In genomic region chr6:125794342-125795137, GRCh38 we compare ENCODE assay signal across 16 cellular contexts. TPM values are rescaled to one million over a fixed set of nuclear protein-coding genes. Genes with fewer than 3 reads are reported as not detected.
DNase-seq lines count a peak whose midpoint lies in the region; ATAC-seq and TF ChIP-seq lines count a peak whose summit lies in the region.
"Had no signal": no experiment of that assay in that cellular context is flagged by ENCODE, and none has a peak within 500 bp of the region (broad histone marks: within the 10 kb centered on the region; RNA-seq: fewer than 3 reads in every experiment).

No MANE protein-coding gene starts in this region.

- ATAC-seq in activated T-helper 17 cell treated with anti-CD3 and anti-CD28 coated beads, Interleukin-2, amount 50 U/mL, for 72 hours (replicated peaks) = no peak
- ATAC-seq in HG03039 (IDR thresholded peaks at IDR 0.05; ENCODE audit: unreplicated experiment) = no peak

- no peaks in the 10 kb centered on the region for H3K9me3 Mint-ChIP-seq in activated naive CD4-positive, alpha-beta T cell treated with anti-CD3 and anti-CD28 coated beads, Interleukin-2, amount 50 U/mL, for 24 hours
- no peaks in the 10 kb centered on the region for H3K9me3 Mint-ChIP-seq in activated naive CD4-positive, alpha-beta T cell treated with anti-CD3 and anti-CD28 coated beads for 36 hours
- no peaks in the 10 kb centered on the region for H3K9me3 Mint-ChIP-seq in activated T-helper 17 cell treated with anti-CD3 and anti-CD28 coated beads, Interleukin-2, amount 50 U/mL, for 72 hours
- H3K9me3 Mint-ChIP-seq: H9 had no signal

- peaks cover 12% of the 10 kb centered on the region for H3K36me3 Mint-ChIP-seq in activated naive CD4-positive, alpha-beta T cell treated with anti-CD3 and anti-CD28 coated beads, Interleukin-2, amount 50 U/mL, for 24 hours
- peaks cover 8% of the 10 kb centered on the region for H3K36me3 Mint-ChIP-seq in activated naive CD4-positive, alpha-beta T cell treated with anti-CD3 and anti-CD28 coated beads for 36 hours (ENCODE audit: low read depth)
- H3K36me3 Mint-ChIP-seq in activated T-helper 17 cell treated with anti-CD3 and anti-CD28 coated beads, Interleukin-2, amount 50 U/mL, for 72 hours (ENCODE audit: low read depth) = peaks cover 54% of the 10 kb centered on the region

- CTCF ChIA-PET in activated naive CD4-positive, alpha-beta T cell treated with anti-CD3 and anti-CD28 coated beads for 36 hours (lab: Charles Lee) = interaction anchor here (0.7 to 2.0 kb wide), 9 partner anchors 13 to 193 kb away, joined by 3 to 7 read pairs (median 3); partner anchors contain the start of gene HINT3

- intact Hi-C loops in activated naive CD4-positive, alpha-beta T cell treated with anti-CD3 and anti-CD28 coated beads for 36 hours (cut with micrococcal nuclease) = loop anchor here (1.0 to 5.0 kb wide), 3 partner anchors 13 to 1473 kb away; partner anchors contain the start of gene RNF146

- H3K27me3 ChIP-seq in tibial nerve = no peaks in the 10 kb centered on the region
- H3K27me3 ChIP-seq: upper lobe of left lung had no signal

- H3K27ac ChIP-seq in tibial nerve = peak overlapping the region in 3 of 4 donors; percentile 34 to 99 (median 96)

- no peak for TF ChIP-seq EP300 in tibial nerve (IDR thresholded peaks at IDR 0.05)

- no peak for TF ChIP-seq POLR2A in tibial nerve (IDR thresholded peaks at IDR 0.05)

- peaks cover 0 to 14% (median 0%) of the 10 kb centered on the region in 3 donors for H3K36me3 ChIP-seq in tibial nerve

- H3K4me1 ChIP-seq in tibial nerve = peaks cover 0 to 65% (median 40%) of the 10 kb centered on the region in 4 donors

- peak overlapping the region; percentile 82 for H3K4me3 Mint-ChIP-seq in activated naive CD4-positive, alpha-beta T cell treated with anti-CD3 and anti-CD28 coated beads, Interleukin-2, amount 50 U/mL, for 24 hours
- no peak overlapping the region for H3K4me3 Mint-ChIP-seq in activated naive CD4-positive, alpha-beta T cell treated with anti-CD3 and anti-CD28 coated beads for 36 hours
- peak overlapping the region; percentile 92 for H3K4me3 Mint-ChIP-seq in activated T-helper 17 cell treated with anti-CD3 and anti-CD28 coated beads, Interleukin-2, amount 50 U/mL, for 72 hours
- H3K4me3 Mint-ChIP-seq: H9 had no signal

- peaks cover 67% of the 10 kb centered on the region for H3K4me1 Mint-ChIP-seq in activated naive CD4-positive, alpha-beta T cell treated with anti-CD3 and anti-CD28 coated beads, Interleukin-2, amount 50 U/mL, for 24 hours
- H3K4me1 Mint-ChIP-seq in activated naive CD4-positive, alpha-beta T cell treated with anti-CD3 and anti-CD28 coated beads for 36 hours (ENCODE audit: low read depth) = peaks cover 51% of the 10 kb centered on the region
- peaks cover 42% of the 10 kb centered on the region for H3K4me1 Mint-ChIP-seq in activated T-helper 17 cell treated with anti-CD3 and anti-CD28 coated beads, Interleukin-2, amount 50 U/mL, for 72 hours

- WGBS in tibial nerve, 2 donors = 95 to 97% methylated on average over 5 of the region's 5 CpGs

- no peaks in the 10 kb centered on the region for H3K9me3 ChIP-seq in tibial nerve
- H3K9me3 ChIP-seq: upper lobe of left lung had no signal

- H3K27me3 Mint-ChIP-seq in activated naive CD4-positive, alpha-beta T cell treated with anti-CD3 and anti-CD28 coated beads, Interleukin-2, amount 50 U/mL, for 24 hours = no peaks in the 10 kb centered on the region
- H3K27me3 Mint-ChIP-seq in activated naive CD4-positive, alpha-beta T cell treated with anti-CD3 and anti-CD28 coated beads for 36 hours (ENCODE audit: low read depth) = no peaks in the 10 kb centered on the region
- no peaks in the 10 kb centered on the region for H3K27me3 Mint-ChIP-seq in activated T-helper 17 cell treated with anti-CD3 and anti-CD28 coated beads, Interleukin-2, amount 50 U/mL, for 72 hours

- H3K27ac Mint-ChIP-seq in activated naive CD4-positive, alpha-beta T cell treated with anti-CD3 and anti-CD28 coated beads, Interleukin-2, amount 50 U/mL, for 24 hours = peak overlapping the region; percentile 96
- H3K27ac Mint-ChIP-seq in activated naive CD4-positive, alpha-beta T cell treated with anti-CD3 and anti-CD28 coated beads for 36 hours = no peak overlapping the region
- no peak overlapping the region for H3K27ac Mint-ChIP-seq in activated T-helper 17 cell treated with anti-CD3 and anti-CD28 coated beads, Interleukin-2, amount 50 U/mL, for 72 hours
- H3K27ac Mint-ChIP-seq: H9 had no signal

- H3K4me3 ChIP-seq in epithelial cell of esophagus (ENCODE audit: low read length) (no peak overlapping the region), tibial nerve (peak overlapping the region in 1 of 4 donors; percentile 21)
- H3K4me3 ChIP-seq: upper lobe of left lung had no signal

- DNase-seq in activated naive CD4-positive, alpha-beta T cell treated with anti-CD3 and anti-CD28 coated beads for 36 hours = no peak
- peak; percentile 23 for DNase-seq in epithelial cell of esophagus (ENCODE audit: low read depth)
- no peak for DNase-seq in tibial nerve (ENCODE audit: low spot score in 2 of 2)
- DNase-seq in activated naive CD4-positive, alpha-beta T cell treated with Interleukin-2 at 50 U/mL for 16 hours = no peak
- DNase-seq in DMS53 (lab: John Stamatoyannopoulos, UW) = no peak
- DNase-seq: aorta, H9, NCI-H1105 treated with DMSO at 0.1 percent for 48 hours, NCI-H510A, nucleus accumbens, T1000, upper lobe of left lung had no signal

- TF ChIP-seq CTCF in epithelial cell of esophagus (IDR thresholded peaks at IDR 0.05; ENCODE audit: insufficient read depth, low read depth, low read length, missing control alignments) = no peak
- TF ChIP-seq CTCF in tibial nerve (IDR thresholded peaks at IDR 0.05) = no peak

RNA-seq across cellular contexts. Expression of gene NCOA7, which starts 3.8 kb away (rescaled TPM):
- total RNA-seq in activated naive CD4-positive, alpha-beta T cell treated with anti-CD3 and anti-CD28 coated beads for 36 hours = 10 to 100 TPM; 39.2 to 43.1 TPM
- total RNA-seq in activated T-helper 17 cell treated with anti-CD3 and anti-CD28 coated beads, Interleukin-2, amount 50 U/mL, for 72 hours = 10 to 100 TPM; 44.6 to 59.9 TPM
- total RNA-seq in tibial nerve = 10 to 100 TPM; 38.7 to 86.7 (median 59.7) TPM

RNA-seq across cellular contexts. Expression of gene HEY2, which starts 45.1 kb away (rescaled TPM):
- not detected for total RNA-seq in activated naive CD4-positive, alpha-beta T cell treated with anti-CD3 and anti-CD28 coated beads for 36 hours
- total RNA-seq in activated T-helper 17 cell treated with anti-CD3 and anti-CD28 coated beads, Interleukin-2, amount 50 U/mL, for 72 hours = under 1 TPM in 1 of 2 donors, not detected in 1; 0.09 TPM
- 1 to 10 TPM; 1.5 to 7.3 (median 4.3) TPM for total RNA-seq in tibial nerve
- total RNA-seq: activated CD8-positive, alpha-beta memory T cell treated with anti-CD3 and anti-CD28 coated beads for 36 hours had no signal
